8 cellular contexts compared by ENCODE assay signal in genomic region chr20:10096790-10097189, GRCh38.
"Had no signal": no experiment of that assay in that cellular context is flagged by ENCODE, and none has a peak within 500 bp of the region (broad histone marks: within the 10 kb centered on the region; RNA-seq: fewer than 3 reads in every experiment).

No MANE protein-coding gene starts in this region.

- DNase-seq: GDM1, GF-D8 had no signal

- ATAC-seq: GM12878 had no signal

- FAIRE-seq: G401.6, GM12878, GM12891, GM12892, GM18507, GM19239 had no signal

- H3K4me3 ChIP-seq: GM12878 had no signal
